In the genomic region with DNA sequence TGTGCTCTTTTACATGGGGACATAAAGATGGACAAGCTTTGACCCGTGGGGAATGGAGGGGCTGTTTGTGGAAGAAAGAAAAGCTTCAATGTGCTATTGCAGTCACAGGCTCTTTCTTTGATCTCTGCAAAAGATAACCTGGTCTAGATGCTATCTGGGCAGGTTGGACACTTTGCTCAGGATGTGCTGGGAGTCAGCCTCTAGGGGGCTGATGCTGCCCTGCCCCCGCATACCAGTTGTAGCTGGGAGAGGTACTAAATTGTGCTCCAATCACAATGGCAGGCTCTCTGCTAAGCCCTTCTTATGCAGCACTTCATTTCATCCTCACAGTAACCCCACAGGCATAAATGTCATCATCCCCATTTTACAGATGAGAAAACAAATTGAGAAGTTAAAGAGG, we compare ENCODE assay signal across 15 cellular contexts.
DNase-seq lines count a peak whose midpoint lies in the region; ATAC-seq and TF ChIP-seq lines count a peak whose summit lies in the region.
"Had no signal": no experiment of that assay in that cellular context is flagged by ENCODE, and none has a peak within 500 bp of the region (broad histone marks: within the 10 kb centered on the region; RNA-seq: fewer than 3 reads in every experiment).

No MANE protein-coding gene starts in this region.

- no peaks in the 10 kb centered on the region for H3K79me2 ChIP-seq in MM.1S (ENCODE audit: low read length)

- no peak overlapping the region for H3K4me2 ChIP-seq in MM.1S (ENCODE audit: low read depth, low read length)
- H3K4me2 ChIP-seq: BLaER1 had no signal

- H3F3A ChIP-seq in MM.1S (ENCODE audit: insufficient read depth, low read length) = no peaks in the 10 kb centered on the region

- H3K4me1 ChIP-seq in MM.1S (ENCODE audit: low read length) (0 out of 2 replicates have a peak, but pooled peaks cover 4% of the 10 kb centered on the region), sigmoid colon (peaks cover 0 to 17% (median 15%) of the 10 kb centered on the region in 4 donors), testis (peaks cover 27% of the 10 kb centered on the region)
- H3K4me1 ChIP-seq: BLaER1 had no signal

- H3K9me3 ChIP-seq in MM.1S (replicated peaks; ENCODE audit: insufficient read depth, low read length) = no peaks in the 10 kb centered on the region
- H3K9me3 ChIP-seq in sigmoid colon = no peaks in the 10 kb centered on the region
- H3K9me3 ChIP-seq in testis = no peaks in the 10 kb centered on the region
- H3K9me3 ChIP-seq: BLaER1, upper lobe of left lung had no signal

- no peak for TF ChIP-seq EP300 in sigmoid colon (IDR thresholded peaks at IDR 0.05)

- intact Hi-C loops in dorsolateral prefrontal cortex (cut with DNase I) = loop anchor here (1.0 to 5.0 kb wide), 2 partner anchors 76 to 104 kb away; no protein-coding TSS in a partner anchor
- intact Hi-C loops in sigmoid colon (cut with DNase I) = loop anchor here (1.0 to 10.0 kb wide), 2 partner anchors 76 to 282 kb away; no protein-coding TSS in a partner anchor
- intact Hi-C loops in testis (cut with DNase I; ENCODE audit: low total_unique reads) = loop anchor here (10.0 kb wide), 1 partner anchor 68 kb away; a partner anchor contains a TSS

- TF ChIP-seq CTCF in GM06990 (IDR thresholded peaks at IDR 0.05; ENCODE audit: insufficient read depth, low read length, poor library complexity, severe bottlenecking) = peak; percentile 27
- peak; percentile 10; the same call in 1 of the 2 replicates for TF ChIP-seq CTCF in MM.1S (IDR thresholded peaks at IDR 0.05; ENCODE audit: low read length)
- TF ChIP-seq CTCF in dorsolateral prefrontal cortex (IDR thresholded peaks at IDR 0.05 in 54 of 56, conservative IDR thresholded peaks at IDR 0.05 in 2 of 56; ENCODE audit: low read depth in 1 of 56, partially characterized antibody in 56 of 56) = no peak
- TF ChIP-seq CTCF in sigmoid colon (IDR thresholded peaks at IDR 0.05) = no peak
- no peak for TF ChIP-seq CTCF in testis (IDR thresholded peaks at IDR 0.05)

- ATAC-seq in HG02870 (IDR thresholded peaks at IDR 0.05; ENCODE audit: unreplicated experiment) = no peak
- ATAC-seq: activated CD4-positive, CD25-positive, alpha-beta regulatory T cell treated with anti-CD3 and anti-CD28 coated beads, Interleukin-2, amount 50 U/mL, for 24 hours; T-helper 17 cell had no signal

- no peak for DNase-seq in GM06990 (ENCODE audit: extremely low read depth, insufficient read length)
- DNase-seq in MM.1S = no peak
- no peak for DNase-seq in dorsolateral prefrontal cortex
- DNase-seq in sigmoid colon = no peak
- no peak for DNase-seq in testis
- no peak for DNase-seq in cerebellar nuclear complex (lab: John Stamatoyannopoulos, UW)
- DNase-seq in activated gamma-delta T cell treated with Interleukin-2 at 50 U/mL for 16 hours = no peak
- DNase-seq: activated naive CD4-positive, alpha-beta T cell treated with anti-CD3 and anti-CD28 coated beads, Interleukin-2, amount 10 ng/mL, durations not matched to agents 7 days and 5 days; foreskin melanocyte; NK-92 treated with Interleukin-12 subunit alpha and Interleukin-12 subunit beta, amount 100 ng/mL, for 24 hours; T-helper 17 cell had no signal

- H3K36me3 ChIP-seq in GM06990 (ENCODE audit: control insufficient read depth, insufficient read depth, low read length) = no peaks in the 10 kb centered on the region
- no peaks in the 10 kb centered on the region for H3K36me3 ChIP-seq in MM.1S (replicated peaks; ENCODE audit: insufficient read depth, low read length)
- no peaks in the 10 kb centered on the region for H3K36me3 ChIP-seq in sigmoid colon
- H3K36me3 ChIP-seq in testis (ENCODE audit: low read depth, missing control alignments) = no peaks in the 10 kb centered on the region
- H3K36me3 ChIP-seq: BLaER1, upper lobe of left lung had no signal

- TF ChIP-seq POLR2A in sigmoid colon (IDR thresholded peaks at IDR 0.05) (no peak), testis (IDR thresholded peaks at IDR 0.05) (no peak)

- no peak overlapping the region for H3K4me3 ChIP-seq in GM06990 (replicated peaks; ENCODE audit: low read depth, low read length)
- no peak overlapping the region for H3K4me3 ChIP-seq in MM.1S (ENCODE audit: low read length)
- H3K4me3 ChIP-seq in dorsolateral prefrontal cortex = no peak overlapping the region
- H3K4me3 ChIP-seq in sigmoid colon = no peak overlapping the region
- H3K4me3 ChIP-seq in testis = no peak overlapping the region
- H3K4me3 ChIP-seq: BLaER1, upper lobe of left lung had no signal

- H2AFZ ChIP-seq in MM.1S (ENCODE audit: low read length) = no peak overlapping the region

- no peaks in the 10 kb centered on the region for H3K9me2 ChIP-seq in MM.1S (replicated peaks; ENCODE audit: insufficient read depth, low read length)

- H3K27me3 ChIP-seq in GM06990 (replicated peaks; ENCODE audit: control insufficient read depth, insufficient read depth, low read length) = no peaks in the 10 kb centered on the region
- no peaks in the 10 kb centered on the region for H3K27me3 ChIP-seq in MM.1S (replicated peaks; ENCODE audit: insufficient read depth, low read length)
- no peaks in the 10 kb centered on the region for H3K27me3 ChIP-seq in dorsolateral prefrontal cortex
- H3K27me3 ChIP-seq in sigmoid colon = no peaks in the 10 kb centered on the region
- no peaks in the 10 kb centered on the region for H3K27me3 ChIP-seq in testis
- H3K27me3 ChIP-seq: BLaER1 had no signal

- WGBS in sigmoid colon, 2 donors = 55 to 71% methylated on average over 2 of the region's 2 CpGs
- 79 to 84% methylated on average over 2 of the region's 2 CpGs for WGBS in testis, 2 donors

- no peak overlapping the region for H3K9ac ChIP-seq in MM.1S (ENCODE audit: low read length)
- H3K9ac ChIP-seq: BLaER1 had no signal

- no peaks in the 10 kb centered on the region for H4K20me1 ChIP-seq in MM.1S (ENCODE audit: insufficient read depth, low read length)
- H4K20me1 ChIP-seq: BLaER1 had no signal

- H3K27ac ChIP-seq in MM.1S (ENCODE audit: low read length) (no peak overlapping the region), dorsolateral prefrontal cortex (peak overlapping the region in 54 of 59 donors; percentile 28 to 92 (median 82)), sigmoid colon (peak overlapping the region in 3 of 4 donors; percentile 5 to 54 (median 53)), testis (no peak overlapping the region)
- H3K27ac ChIP-seq: BLaER1 had no signal

Comparison
In these comparisons a context has a peak if more than half of its experiments do, and no peak if none do; other contexts are left out.
1. CTCF ChIP-seq: peak in GM06990 (single experiment) and MM.1S (single experiment); none in dorsolateral prefrontal cortex (0 of 56), sigmoid colon (0 of 4) and testis (0 of 3).
2. H3K27ac ChIP-seq: peak in dorsolateral prefrontal cortex (54 of 59) and sigmoid colon (3 of 4); none in MM.1S (single experiment) and testis (0 of 2).